In genomic region chr9:137492464-137493162, GRCh38 we compare ENCODE assay signal across 10 cellular contexts. TPM values are rescaled to one million over a fixed set of nuclear protein-coding genes. Genes with fewer than 3 reads are reported as not detected.
DNase-seq lines count a peak whose midpoint lies in the region; ATAC-seq and TF ChIP-seq lines count a peak whose summit lies in the region.
"Had no signal": no experiment of that assay in that cellular context is flagged by ENCODE, and none has a peak within 500 bp of the region (broad histone marks: within the 10 kb centered on the region; RNA-seq: fewer than 3 reads in every experiment).

No MANE protein-coding gene starts in this region.

- WGBS in mammary epithelial cell (ENCODE audit: low coverage, missing lambda C conversion rate), result 80% methylated on average over 2 of the region's 15 CpGs

- H3K27ac ChIP-seq in mammary epithelial cell (ENCODE audit: insufficient read depth, low read depth, low read length), result no peak overlapping the region

- in situ Hi-C loops in mammary epithelial cell (cut with MboI; ENCODE audit: low sequenced_read_pairs in 2 of 2), result no loop called here

- no peaks in the 10 kb centered on the region for H3K4me1 ChIP-seq in mammary epithelial cell (ENCODE audit: insufficient read depth, low read length)

- H3K79me2 ChIP-seq in mammary epithelial cell (ENCODE audit: insufficient read depth, low read length), result no peaks in the 10 kb centered on the region

- dilution Hi-C loops in mammary epithelial cell (cut with HindIII; ENCODE audit: low sequenced_read_pairs), result no loop called here

- H3K4me2 ChIP-seq in mammary epithelial cell (ENCODE audit: insufficient read depth, low read depth, low read length), result no peak overlapping the region

- no peak overlapping the region for H2AFZ ChIP-seq in mammary epithelial cell (ENCODE audit: low read depth, low read length)

- no peaks in the 10 kb centered on the region for H3K36me3 ChIP-seq in mammary epithelial cell (ENCODE audit: insufficient read depth, low read length)

- no peak overlapping the region for H3K4me3 ChIP-seq in mammary epithelial cell (replicated peaks in 1 of 3; ENCODE audit: insufficient read depth in 1 of 3, low read depth in 2 of 3, low read length in 3 of 3)

- CTCF ChIA-PET in mammary epithelial cell (lab: Charles Lee; ENCODE audit: low non-redundant PET), result no interaction called here

- DNase-seq in SKM-1 treated with dmso at 0.1 percent for 144 hours (lab: John Stamatoyannopoulos, UW; ENCODE audit: unreplicated experiment), result peak; percentile 19
- no peak for DNase-seq in SKM-1 (lab: John Stamatoyannopoulos, UW; ENCODE audit: unreplicated experiment)
- peak; percentile 61 for DNase-seq in NCI-H774 (lab: John Stamatoyannopoulos, UW)
- DNase-seq in mammary epithelial cell, result peak; percentile 20
- DNase-seq in stimulated activated CD8-positive, alpha-beta memory T cell treated with anti-CD3 and anti-CD28 coated beads, Interleukin-15, amount 100 ng/mL, for 48 hours (ENCODE audit: low read depth in 2 of 2), result peak; percentile 13 to 42
- no peak for DNase-seq in HK-2 (ENCODE audit: unreplicated experiment)
- no peak for DNase-seq in stimulated activated naive CD4-positive, alpha-beta T cell treated with Interleukin-2 at 50 U/mL for 16 hours (lab: John Stamatoyannopoulos, UW)
- DNase-seq: NCI-H510A had no signal

- no peaks in the 10 kb centered on the region for H4K20me1 ChIP-seq in mammary epithelial cell (ENCODE audit: insufficient read depth, low read length)

- ATAC-seq in GM19455 (IDR thresholded peaks at IDR 0.05; ENCODE audit: unreplicated experiment), result no peak

- H3K9me3 ChIP-seq in mammary epithelial cell (replicated peaks; ENCODE audit: insufficient read depth, low read length), result no peaks in the 10 kb centered on the region

- H3K9ac ChIP-seq in mammary epithelial cell (ENCODE audit: insufficient read depth, low read length), result no peak overlapping the region

- TF ChIP-seq CTCF in mammary epithelial cell (conservative IDR thresholded peaks at IDR 0.05 in 1 of 2, IDR thresholded peaks at IDR 0.05 in 1 of 2; ENCODE audit: extremely low read depth in 1 of 2, insufficient read depth in 1 of 2, low read depth in 1 of 2, low read length in 2 of 2), result no peak

- intact Hi-C loops in mammary epithelial cell (cut with micrococcal nuclease), result no loop called here

- no TSS peak for BruUV-seq in mammary epithelial cell (replicated peaks; lab: Mats Ljungman, UMichigan)

- no peaks in the 10 kb centered on the region for H3K27me3 ChIP-seq in mammary epithelial cell (ENCODE audit: insufficient read depth, low read length)

RNA-seq across cellular contexts. Expression of gene NSMF, which starts 33.5 kb away (rescaled TPM):
- total RNA-seq in mammary epithelial cell, result 10 to 100 TPM; 29.7 to 42.0 TPM
- polyA plus RNA-seq in mammary epithelial cell, result 28.2 TPM
- 35.2 TPM for polyA minus RNA-seq in mammary epithelial cell

RNA-seq across cellular contexts. Expression of gene ENTPD8, which starts 51.5 kb away (rescaled TPM):
- under 1 TPM in 1 of 2 donors, not detected in 1; 0.83 TPM for total RNA-seq in mammary epithelial cell
- polyA plus RNA-seq in mammary epithelial cell, result 0.02 TPM
- not detected for polyA minus RNA-seq in mammary epithelial cell
- total RNA-seq: epithelial cell of proximal tubule had no signal

RNA-seq across cellular contexts. Expression of gene PNPLA7, which starts 57.6 kb away (rescaled TPM):
- total RNA-seq in mammary epithelial cell, result 1 to 10 TPM; 1.3 to 1.7 TPM
- 0.25 TPM for polyA plus RNA-seq in mammary epithelial cell
- polyA minus RNA-seq in mammary epithelial cell, result not detected

RNA-seq across cellular contexts. Expression of gene MRPL41, which starts 59.1 kb away (rescaled TPM):
- total RNA-seq in mammary epithelial cell, result 10 to 100 TPM; 31.3 to 46.1 TPM
- 35.8 TPM for polyA plus RNA-seq in mammary epithelial cell
- polyA minus RNA-seq in mammary epithelial cell, result 1.6 TPM

Comparison
In these comparisons a context has a peak if more than half of its experiments do, and no peak if none do; other contexts are left out.
1. DNase-seq: peak in SKM-1 treated with dmso at 0.1 percent for 144 hours (single experiment), NCI-H774 (single experiment), mammary epithelial cell (single experiment) and stimulated activated CD8-positive, alpha-beta memory T cell treated with anti-CD3 and anti-CD28 coated beads, Interleukin-15, amount 100 ng/mL, for 48 hours (2 of 2); none in SKM-1 (single experiment), HK-2 (single experiment) and stimulated activated naive CD4-positive, alpha-beta T cell treated with Interleukin-2 at 50 U/mL for 16 hours (single experiment).